Comparison of ENCODE assay signal across 1 cellular context in genomic region chr1:101436100-101436511, GRCh38.
TF ChIP-seq lines count a peak whose summit lies in the region.

No MANE protein-coding gene starts in this region.

TF ChIP-seq in GM12878, 131 proteins besides CTCF, POLR2A, EP300 and RAD21 (continued from another document):
- TF ChIP-seq PBX3 (IDR thresholded peaks at IDR 0.05; ENCODE audit: insufficient replicate concordance, low read depth, low read length) (no peak), EGR1 (IDR thresholded peaks at IDR 0.05; ENCODE audit: borderline replicate concordance in 1 of 2, low read depth in 2 of 2, low read length in 2 of 2) (no peak), BMI1 (IDR thresholded peaks at IDR 0.05; ENCODE audit: borderline replicate concordance) (no peak), CREB1 (IDR thresholded peaks at IDR 0.05; ENCODE audit: low read depth) (no peak), IRF3 (IDR thresholded peaks at IDR 0.05) (no peak), MXI1 (IDR thresholded peaks at IDR 0.05; ENCODE audit: low read depth, low read length) (peak; percentile 1; the same call in 1 of the 2 replicates), FOS (IDR thresholded peaks at IDR 0.05; ENCODE audit: borderline replicate concordance, extremely low read depth, insufficient read length) (no peak), NKRF (conservative IDR thresholded peaks at IDR 0.05) (no peak), TCF12 (IDR thresholded peaks at IDR 0.05; ENCODE audit: low read depth, low read length) (no peak), STAT1 (conservative IDR thresholded peaks at IDR 0.05) (no peak), MTA2 (IDR thresholded peaks at IDR 0.05; ENCODE audit: low read depth) (peak; percentile 66), ZBTB11 (CRISPR knock-in tag; IDR thresholded peaks at IDR 0.05) (no peak), WRNIP1 (IDR thresholded peaks at IDR 0.05; ENCODE audit: borderline replicate concordance, low read depth, low read length) (no peak), ZNF687 (IDR thresholded peaks at IDR 0.05) (peak; percentile 76), CUX1 (IDR thresholded peaks at IDR 0.05; ENCODE audit: insufficient replicate concordance, low read depth, low read length) (no peak), JUNB (IDR thresholded peaks at IDR 0.05) (0 out of 2 replicates have a peak, but pooled peaks have one; percentile 43), EED (IDR thresholded peaks at IDR 0.05; ENCODE audit: low read depth) (no peak), GABPA (IDR thresholded peaks at IDR 0.05; ENCODE audit: low read depth) (no peak), IRF4 (IDR thresholded peaks at IDR 0.05; ENCODE audit: low read depth, low read length) (no peak), TCF7 (IDR thresholded peaks at IDR 0.05; ENCODE audit: borderline replicate concordance) (no peak), RAD51 (IDR thresholded peaks at IDR 0.05) (no peak), ATF3 (IDR thresholded peaks at IDR 0.05; ENCODE audit: borderline replicate concordance, extremely low read depth, low read depth, low read length) (no peak), CBX5 (IDR thresholded peaks at IDR 0.05; ENCODE audit: low read depth) (no peak), BACH1 (IDR thresholded peaks at IDR 0.05; ENCODE audit: borderline replicate concordance) (no peak), LARP7 (IDR thresholded peaks at IDR 0.05) (no peak), SRF (IDR thresholded peaks at IDR 0.05; ENCODE audit: low read depth in 2 of 2, low read length in 2 of 2) (no peak), KAT2A (conservative IDR thresholded peaks at IDR 0.05; ENCODE audit: control insufficient read depth, low read depth, low read length) (no peak), HDAC6 (IDR thresholded peaks at IDR 0.05; ENCODE audit: unreplicated experiment) (no peak), ZBED1 (IDR thresholded peaks at IDR 0.05; ENCODE audit: borderline replicate concordance) (0 out of 2 replicates have a peak, but pooled peaks have one; percentile 60), ETV6 (conservative IDR thresholded peaks at IDR 0.05 in 1 of 2, IDR thresholded peaks at IDR 0.05 in 1 of 2; ENCODE audit: borderline replicate concordance in 1 of 2, low read depth in 1 of 2) (peak in 1 of 2 experiments; percentile 82; a peak in 2 of 4 replicates), KLF5 (IDR thresholded peaks at IDR 0.05; ENCODE audit: partially characterized antibody) (no peak), YY1 (IDR thresholded peaks at IDR 0.05; ENCODE audit: low read depth, low read length) (no peak), ZNF384 (IDR thresholded peaks at IDR 0.05; ENCODE audit: borderline replicate concordance, low read depth, low read length) (no peak), MLLT1 (IDR thresholded peaks at IDR 0.05) (no peak), SIX5 (IDR thresholded peaks at IDR 0.05; ENCODE audit: low read depth, low read length, severe bottlenecking) (no peak)
TF ChIP-seq in GM12878: peak in this region for 26.
